In genomic region chr10:47971598-47971997, GRCh38 we compare ENCODE assay signal across 14 cellular contexts. TPM values are rescaled to one million over a fixed set of nuclear protein-coding genes. Genes with fewer than 3 reads are reported as not detected.
A peak's percentile ranks its signal among the peaks of the same experiment; 100 is the strongest.
DNase-seq lines count a peak whose midpoint lies in the region; ATAC-seq and TF ChIP-seq lines count a peak whose summit lies in the region.
"Not testable (repeated sequence)": the region's sequence is repeated elsewhere in the genome, so short reads cannot be mapped to it uniquely, and the experiment has no call there.
"Had no signal": no experiment of that assay in that cellular context is flagged by ENCODE, and none has a peak within 500 bp of the region (broad histone marks: within the 10 kb centered on the region; RNA-seq: fewer than 3 reads in every experiment).

No MANE protein-coding gene starts in this region.

- intact Hi-C loops in left colon (cut with DNase I, micrococcal nuclease); mucosa of descending colon (cut with DNase I, micrococcal nuclease): not testable (repeated sequence)

- TF ChIP-seq CTCF in mucosa of descending colon (IDR thresholded peaks at IDR 0.05), result not testable (repeated sequence)

- H3K4me1 ChIP-seq in mucosa of descending colon (ENCODE audit: low read depth), result not testable (repeated sequence)

- not testable (repeated sequence) for H3K36me3 ChIP-seq in mucosa of descending colon (ENCODE audit: low read depth)

- H3K9me3 ChIP-seq in mucosa of descending colon, result not testable (repeated sequence)

- ATAC-seq in left colon (peak; percentile 90), left lobe of liver (peak; percentile 54), mucosa of descending colon (peak; percentile 46)

- not testable (repeated sequence) for DNase-seq in left colon; left lobe of liver (ENCODE audit: low spot score); mucosa of descending colon

- not testable (repeated sequence) for H3K4me3 ChIP-seq in mucosa of descending colon

RNA-seq across cellular contexts. Expression of gene FAM25C, which starts 28.0 kb away (rescaled TPM):
- total RNA-seq in left colon (not detected), left lobe of liver (not detected), mucosa of descending colon (not detected)
- total RNA-seq: A172; A673; B cell; Caco-2; Calu3; CD4-positive, alpha-beta memory T cell; CD4-positive, alpha-beta T cell; CD4-positive, CD25-positive, alpha-beta regulatory T cell; CD8-positive, alpha-beta memory T cell; CD8-positive, alpha-beta T cell; Daoy had no signal

RNA-seq across cellular contexts. Expression of gene NPY4R2, which starts 53.1 kb away (rescaled TPM):
- 10 to 100 TPM in 1 of 2 donors, 1 to 10 TPM in 1; 8.3 to 10.6 TPM for total RNA-seq in left colon
- not detected for total RNA-seq in left lobe of liver
- 10 to 100 TPM in 2 of 3 donors, 1 to 10 TPM in 1; 4.4 to 22.8 (median 18.9) TPM for total RNA-seq in mucosa of descending colon
- total RNA-seq: A172; A673; B cell; Calu3; CD4-positive, alpha-beta memory T cell; CD4-positive, alpha-beta T cell; CD4-positive, CD25-positive, alpha-beta regulatory T cell; CD8-positive, alpha-beta memory T cell; CD8-positive, alpha-beta T cell; Daoy had no signal
